Comparison of ENCODE assay signal across 8 cellular contexts in genomic region chrX:52959011-52959360, GRCh38.
DNase-seq lines count a peak whose midpoint lies in the region; ATAC-seq lines count a peak whose summit lies in the region.
"Not testable (repeated sequence)": the region's sequence is repeated elsewhere in the genome, so short reads cannot be mapped to it uniquely, and the experiment has no call there.

No MANE protein-coding gene starts in this region.

- ATAC-seq in GM18508 (IDR thresholded peaks at IDR 0.05; ENCODE audit: insufficient read depth, unreplicated experiment) (peak; percentile 33), GM19372 (IDR thresholded peaks at IDR 0.05; ENCODE audit: low read depth, unreplicated experiment) (peak; percentile 14), GM21528 (IDR thresholded peaks at IDR 0.05; ENCODE audit: low FRiP score, unreplicated experiment) (peak; percentile 35), HG02763 (IDR thresholded peaks at IDR 0.05; ENCODE audit: unreplicated experiment) (peak; percentile 31), HG03066 (IDR thresholded peaks at IDR 0.05; ENCODE audit: low read depth, unreplicated experiment) (peak; percentile 35), HG03520 (IDR thresholded peaks at IDR 0.05; ENCODE audit: unreplicated experiment) (peak; percentile 1)
- peak; percentile 20 for ATAC-seq in activated naive CD8-positive, alpha-beta T cell treated with anti-CD3 and anti-CD28 coated beads, Interleukin-2, amount 50 U/mL, for 24 hours
- peak; percentile 8 for ATAC-seq in stimulated activated naive CD8-positive, alpha-beta T cell treated with anti-CD3 and anti-CD28 coated beads, Interleukin-15, Interleukin-2, amounts not matched to agents 100 U/mL and 50 U/mL, for 24 hours

- H3K36me3 Mint-ChIP-seq in activated naive CD8-positive, alpha-beta T cell treated with anti-CD3 and anti-CD28 coated beads, Interleukin-2, amount 50 U/mL, for 24 hours (ENCODE audit: low read depth): not testable (repeated sequence)

- H3K9me3 Mint-ChIP-seq in activated naive CD8-positive, alpha-beta T cell treated with anti-CD3 and anti-CD28 coated beads, Interleukin-2, amount 50 U/mL, for 24 hours: not testable (repeated sequence)

- not testable (repeated sequence) for H3K27ac Mint-ChIP-seq in activated naive CD8-positive, alpha-beta T cell treated with anti-CD3 and anti-CD28 coated beads, Interleukin-2, amount 50 U/mL, for 24 hours

- not testable (repeated sequence) for H3K27me3 Mint-ChIP-seq in activated naive CD8-positive, alpha-beta T cell treated with anti-CD3 and anti-CD28 coated beads, Interleukin-2, amount 50 U/mL, for 24 hours

- not testable (repeated sequence) for DNase-seq in activated naive CD8-positive, alpha-beta T cell treated with anti-CD3 and anti-CD28 coated beads, Interleukin-2, amount 50 U/mL, for 24 hours; stimulated activated naive CD8-positive, alpha-beta T cell treated with anti-CD3 and anti-CD28 coated beads, Interleukin-15, Interleukin-2, amounts not matched to agents 100 U/mL and 50 U/mL, for 24 hours

- H3K4me3 Mint-ChIP-seq in activated naive CD8-positive, alpha-beta T cell treated with anti-CD3 and anti-CD28 coated beads, Interleukin-2, amount 50 U/mL, for 24 hours: not testable (repeated sequence)

- not testable (repeated sequence) for H3K4me1 Mint-ChIP-seq in activated naive CD8-positive, alpha-beta T cell treated with anti-CD3 and anti-CD28 coated beads, Interleukin-2, amount 50 U/mL, for 24 hours
